Comparison of ENCODE assay signal across 9 cellular contexts in genomic region chr2:156435392-156435724, GRCh38. TPM values are rescaled to one million over a fixed set of nuclear protein-coding genes. Genes with fewer than 3 reads are reported as not detected.
DNase-seq lines count a peak whose midpoint lies in the region; ATAC-seq, FAIRE-seq and TF ChIP-seq lines count a peak whose summit lies in the region.
"Had no signal": no experiment of that assay in that cellular context is flagged by ENCODE, and none has a peak within 500 bp of the region (broad histone marks: within the 10 kb centered on the region; RNA-seq: fewer than 3 reads in every experiment).

No MANE protein-coding gene starts in this region.

- no peaks in the 10 kb centered on the region for H3K9me2 ChIP-seq in HCT116 (ENCODE audit: insufficient read depth)

- H3K4me3 ChIP-seq in A673 (ENCODE audit: low read depth, low read length, poor library complexity, severe bottlenecking) (peak overlapping the region; percentile 55), HCT116 (replicated peaks in 1 of 2; ENCODE audit: low read depth in 1 of 2, low read length in 2 of 2) (peak overlapping the region; percentile 54 to 77), right atrium auricular region (peak overlapping the region; percentile 53 to 67), small intestine (ENCODE audit: low read depth in 1 of 2, low read length in 2 of 2) (peak overlapping the region; percentile 72 to 77)

- peak overlapping the region; percentile 85 for H3K4me2 ChIP-seq in HCT116 (ENCODE audit: low read length)

- no peak overlapping the region for H2AFZ ChIP-seq in HCT116 (ENCODE audit: low read depth, low read length, poor library complexity, severe bottlenecking)

- intact Hi-C loops in A673 (cut with micrococcal nuclease; ENCODE audit: unreplicated experiment) = loop anchor here (10.0 kb wide), 1 partner anchor 749 kb away; no protein-coding TSS in a partner anchor
- intact Hi-C loops in HCT116 (cut with micrococcal nuclease) = no loop called here

- H3K36me3 Mint-ChIP-seq in activated CD8-positive, alpha-beta T cell treated with anti-CD3 and anti-CD28 coated beads, Interleukin-2, amount 10 ng/mL, durations not matched to agents 7 days and 5 days (ENCODE audit: low read depth) = peaks cover 12% of the 10 kb centered on the region

- H3K27me3 Mint-ChIP-seq in activated CD8-positive, alpha-beta T cell treated with anti-CD3 and anti-CD28 coated beads, Interleukin-2, amount 10 ng/mL, durations not matched to agents 7 days and 5 days (ENCODE audit: low read depth) = no peaks in the 10 kb centered on the region

- 4 to 14% (median 7%) methylated on average over 19 of the region's 19 CpGs for WGBS in small intestine, 3 donors

- ATAC-seq in HCT116 (no peak; the same call in 1 of the 2 replicates), GM21360 (IDR thresholded peaks at IDR 0.05; ENCODE audit: unreplicated experiment) (no peak), HG02970 (IDR thresholded peaks at IDR 0.05; ENCODE audit: low FRiP score, unreplicated experiment) (no peak)
- ATAC-seq in activated CD8-positive, alpha-beta T cell treated with anti-CD3 and anti-CD28 coated beads, Interleukin-2, amount 10 ng/mL, durations not matched to agents 7 days and 5 days = no peak

- no peak for TF ChIP-seq POLR2A in HCT116 (IDR thresholded peaks at IDR 0.05; ENCODE audit: borderline replicate concordance, extremely low read depth, insufficient read depth, insufficient read length)
- no peak for TF ChIP-seq POLR2A in GM12891 (IDR thresholded peaks at IDR 0.05; ENCODE audit: low read depth, low read length)

- H3K9me3 Mint-ChIP-seq in activated CD8-positive, alpha-beta T cell treated with anti-CD3 and anti-CD28 coated beads, Interleukin-2, amount 10 ng/mL, durations not matched to agents 7 days and 5 days (ENCODE audit: insufficient read depth) = no peaks in the 10 kb centered on the region

- H3K4me1 Mint-ChIP-seq in activated CD8-positive, alpha-beta T cell treated with anti-CD3 and anti-CD28 coated beads, Interleukin-2, amount 10 ng/mL, durations not matched to agents 7 days and 5 days (ENCODE audit: low read depth) = peaks cover 42% of the 10 kb centered on the region

- RAD21 ChIA-PET in HCT116 (lab: Charles Lee; ENCODE audit: low non-redundant PET in 1 of 2, low total read pairs in 2 of 2, uncharacterized antibody in 2 of 2, unreplicated experiment in 2 of 2) = no interaction called here

- H3K4me1 ChIP-seq in A673 (ENCODE audit: insufficient read depth, low read length, poor library complexity, severe bottlenecking) (peaks cover 25% of the 10 kb centered on the region), HCT116 (ENCODE audit: control insufficient read depth in 1 of 2, insufficient read depth in 2 of 2, low read length in 2 of 2) (peaks cover 43 to 76% of the 10 kb centered on the region in 2 experiments), right atrium auricular region (peaks cover 0 to 30% of the 10 kb centered on the region in 2 donors), small intestine (ENCODE audit: control insufficient read depth in 2 of 2, insufficient read depth in 1 of 2, low read depth in 1 of 2, low read length in 1 of 2) (peaks cover 0 to 12% of the 10 kb centered on the region in 2 donors)

- H3K79me2 ChIP-seq in HCT116 (ENCODE audit: insufficient read depth, low read length) = peaks cover 39% of the 10 kb centered on the region

- CTCF ChIA-PET in A673 (lab: Charles Lee) (no interaction called here), HCT116 (lab: Charles Lee) (no interaction called here)
- CTCF ChIA-PET in activated CD8-positive, alpha-beta T cell treated with anti-CD3 and anti-CD28 coated beads, Interleukin-2, amount 10 ng/mL, durations not matched to agents 7 days and 5 days (lab: Charles Lee) = no interaction called here

- no peak for TF ChIP-seq RAD21 in HCT116 (IDR thresholded peaks at IDR 0.05; ENCODE audit: low read depth)

- TF ChIP-seq CTCF in A673 (conservative IDR thresholded peaks at IDR 0.05; ENCODE audit: low read depth, low read length) = no peak
- no peak for TF ChIP-seq CTCF in HCT116 (IDR thresholded peaks at IDR 0.05 in 2 of 3, conservative IDR thresholded peaks at IDR 0.05 in 1 of 3; ENCODE audit: borderline replicate concordance in 1 of 3, insufficient read depth in 1 of 3, low read depth in 2 of 3, low read length in 2 of 3)
- TF ChIP-seq CTCF in right atrium auricular region (IDR thresholded peaks at IDR 0.05) = no peak

- H3K36me3 ChIP-seq in A673 (ENCODE audit: insufficient read depth, low read length, poor library complexity, severe bottlenecking) (no peaks in the 10 kb centered on the region), HCT116 (ENCODE audit: control insufficient read depth in 1 of 2, insufficient read depth in 2 of 2, low read length in 2 of 2) (no peaks in the 10 kb centered on the region), right atrium auricular region (no peaks in the 10 kb centered on the region), small intestine (ENCODE audit: control insufficient read depth in 2 of 2, insufficient read depth in 2 of 2, low read length in 2 of 2) (no peaks in the 10 kb centered on the region)

- no TSS peak for BruUV-seq in A673 (replicated peaks; lab: Mats Ljungman, UMichigan)
- no TSS peak for BruUV-seq in HCT116 (replicated peaks; lab: Mats Ljungman, UMichigan)

- no peaks in the 10 kb centered on the region for H3K9me3 ChIP-seq in A673 (ENCODE audit: low read depth, low read length, poor library complexity, severe bottlenecking)
- H3K9me3 ChIP-seq in HCT116 (ENCODE audit: control insufficient read depth in 1 of 2, insufficient read depth in 1 of 2, low read depth in 1 of 2, low read length in 2 of 2) = no peaks in the 10 kb centered on the region
- no peaks in the 10 kb centered on the region for H3K9me3 ChIP-seq in right atrium auricular region
- H3K9me3 ChIP-seq in small intestine (ENCODE audit: control insufficient read depth, low read depth) = no peaks in the 10 kb centered on the region

- H3K27ac Mint-ChIP-seq in activated CD8-positive, alpha-beta T cell treated with anti-CD3 and anti-CD28 coated beads, Interleukin-2, amount 10 ng/mL, durations not matched to agents 7 days and 5 days = peak overlapping the region; percentile 43

- peak overlapping the region; percentile 88 for H3K4me3 Mint-ChIP-seq in activated CD8-positive, alpha-beta T cell treated with anti-CD3 and anti-CD28 coated beads, Interleukin-2, amount 10 ng/mL, durations not matched to agents 7 days and 5 days

- POLR2A ChIA-PET in A673 (lab: Charles Lee; ENCODE audit: low non-redundant PET) (no interaction called here), HCT116 (lab: Charles Lee) (interaction anchor here (0.7 to 1.1 kb wide), 3 partner anchors 16 to 101 kb away, joined by 4 to 7 read pairs (median 4); no protein-coding TSS in a partner anchor)
- POLR2A ChIA-PET in activated CD8-positive, alpha-beta T cell treated with anti-CD3 and anti-CD28 coated beads, Interleukin-2, amount 10 ng/mL, durations not matched to agents 7 days and 5 days (lab: Charles Lee) = interaction anchor here (0.6 to 2.0 kb wide), 4 partner anchors 34 to 94 kb away, joined by 3 to 5 read pairs (median 4); no protein-coding TSS in a partner anchor

- peak overlapping the region; percentile 81 for H3K27ac ChIP-seq in A673 (ENCODE audit: low read depth, low read length, poor library complexity, severe bottlenecking)
- peak overlapping the region; percentile 97 for H3K27ac ChIP-seq in HCT116 (ENCODE audit: low read depth, low read length)
- H3K27ac ChIP-seq in right atrium auricular region = peak overlapping the region; percentile 96
- H3K27ac ChIP-seq in small intestine (ENCODE audit: low read depth in 1 of 2, low read length in 1 of 2) = peak overlapping the region; percentile 99

- H4K20me1 ChIP-seq in HCT116 (ENCODE audit: insufficient read depth) = no peaks in the 10 kb centered on the region

- H3K9ac ChIP-seq in HCT116 (ENCODE audit: low read length) = peak overlapping the region; percentile 85

- FAIRE-seq in small intestine (lab: Jason Lieb, UNC) (no peak), GM12891 (lab: Jason Lieb, UNC) (no peak)
- FAIRE-seq: endometrium had no signal

- H3K27me3 ChIP-seq in A673 (replicated peaks; ENCODE audit: insufficient read depth, low read depth, low read length, poor library complexity) = no peaks in the 10 kb centered on the region
- H3K27me3 ChIP-seq in HCT116 (ENCODE audit: insufficient read depth, low read length) = no peaks in the 10 kb centered on the region
- H3K27me3 ChIP-seq in right atrium auricular region = no peaks in the 10 kb centered on the region
- H3K27me3 ChIP-seq in small intestine (ENCODE audit: control insufficient read depth in 2 of 2, insufficient read depth in 2 of 2, low read length in 2 of 2) = no peaks in the 10 kb centered on the region

- DNase-seq in A673 (ENCODE audit: low spot score) (no peak), HCT116 (ENCODE audit: low read depth, low spot score) (no peak), right atrium auricular region (ENCODE audit: low spot score) (no peak), small intestine (no peak), GM12891 (ENCODE audit: insufficient read length, low spot score) (no peak)
- DNase-seq in activated CD8-positive, alpha-beta T cell treated with anti-CD3 and anti-CD28 coated beads, Interleukin-2, amount 10 ng/mL, durations not matched to agents 7 days and 5 days = no peak

TF ChIP-seq in HCT116, 20 proteins besides CTCF, POLR2A, EP300 and RAD21 (continues in another document):
- peak; percentile 6 for TF ChIP-seq TCF7L2 (IDR thresholded peaks at IDR 0.05; ENCODE audit: borderline replicate concordance, extremely low read depth, insufficient read depth, insufficient read length)

TF ChIP-seq in GM12891, 5 proteins besides CTCF, POLR2A, EP300 and RAD21:
- TF ChIP-seq POU2F2 (IDR thresholded peaks at IDR 0.05; ENCODE audit: low read depth, low read length) = no peak
- TF ChIP-seq PAX5 (IDR thresholded peaks at IDR 0.05; ENCODE audit: insufficient read depth, low read length, severe bottlenecking) = no peak
- no peak for TF ChIP-seq POLR2AphosphoS5 (IDR thresholded peaks at IDR 0.05; ENCODE audit: low read depth, low read length)
- TF ChIP-seq SPI1 (IDR thresholded peaks at IDR 0.05; ENCODE audit: low read depth, low read length) = no peak
- no peak for TF ChIP-seq TAF1 (IDR thresholded peaks at IDR 0.05; ENCODE audit: low read depth, low read length)

RNA-seq across cellular contexts. Expression of gene GPD2, which starts 0.8 kb away (rescaled TPM):
- total RNA-seq in A673 (2021) = 33.9 and 39.4 TPM in 2 replicates
- 80.7 TPM for total RNA-seq in HCT116 (2021; ENCODE audit: unreplicated experiment)
- polyA plus RNA-seq in HCT116 (2012) = 28.0 and 28.2 TPM in 2 replicates
- total RNA-seq in activated CD8-positive, alpha-beta T cell treated with anti-CD3 and anti-CD28 coated beads, Interleukin-2, amount 10 ng/mL, durations not matched to agents 7 days and 5 days = 10 to 100 TPM; 13.6 to 14.7 TPM
- 10 to 100 TPM; 14.9 to 29.1 TPM for total RNA-seq in right atrium auricular region
- polyA plus RNA-seq in small intestine = 10 to 100 TPM; 10.5 to 13.8 (median 13.6) TPM
- polyA plus RNA-seq in GM12891 (2012; ENCODE audit: low read depth, missing spikeins) = 11.6 TPM
